ENCODE assay signal across 20 cellular contexts in the genomic region with DNA sequence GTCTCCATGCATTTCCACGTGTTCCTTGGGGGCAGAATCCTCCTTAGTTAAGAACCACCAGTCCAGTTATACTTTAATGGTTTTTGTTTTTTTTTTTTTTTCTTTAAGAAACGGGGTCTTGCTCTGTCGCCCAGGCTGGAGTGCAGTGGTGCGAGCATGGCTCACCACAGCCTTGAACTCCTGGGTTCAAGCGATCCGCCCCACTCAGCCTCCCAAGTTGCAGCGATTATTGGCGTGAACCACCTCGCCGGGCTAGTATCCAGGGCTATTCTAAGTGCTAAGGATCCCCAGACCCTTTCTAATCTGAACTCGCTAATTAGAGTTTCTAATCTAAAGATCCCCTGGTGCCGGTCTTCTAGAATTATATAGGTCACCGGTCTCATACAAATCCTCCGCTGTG. TPM values are rescaled to one million over a fixed set of nuclear protein-coding genes. Genes with fewer than 3 reads are reported as not detected.
DNase-seq lines count a peak whose midpoint lies in the region; ATAC-seq and TF ChIP-seq lines count a peak whose summit lies in the region.
"Had no signal": no experiment of that assay in that cellular context is flagged by ENCODE, and none has a peak within 500 bp of the region (broad histone marks: within the 10 kb centered on the region; RNA-seq: fewer than 3 reads in every experiment).

No MANE protein-coding gene starts in this region.

- H3K4me3 Mint-ChIP-seq in WTC11, result peak overlapping the region; percentile 59
- peak overlapping the region; percentile 47 for H3K4me3 Mint-ChIP-seq in neural crest cell

- H3K9ac ChIP-seq in DND-41 (ENCODE audit: low read depth, low read length) (peak overlapping the region; percentile 30; the same call in 1 of the 2 replicates), Karpas-422 (ENCODE audit: low read length) (peak overlapping the region; percentile 78; the same call in 1 of the 2 replicates)

- H3K9me3 Mint-ChIP-seq in WTC11, result peaks cover 5% of the 10 kb centered on the region
- no peaks in the 10 kb centered on the region for H3K9me3 Mint-ChIP-seq in neural crest cell
- H3K9me3 Mint-ChIP-seq: activated naive CD4-positive, alpha-beta T cell treated with anti-CD3 and anti-CD28 coated beads, Interleukin-2, amount 50 U/mL, for 72 hours; activated T-helper 17 cell treated with anti-CD3 and anti-CD28 coated beads, Interleukin-2, amount 50 U/mL, for 72 hours; CD8-positive, alpha-beta T cell had no signal

- H3K27ac Mint-ChIP-seq in WTC11, result peak overlapping the region; percentile 68; the same call in 1 of the 2 replicates
- H3K27ac Mint-ChIP-seq in neural crest cell (ENCODE audit: unreplicated experiment), result no peak overlapping the region
- H3K27ac Mint-ChIP-seq: CD8-positive, alpha-beta T cell had no signal

- no peak for TF ChIP-seq POLR2A in prostate gland (IDR thresholded peaks at IDR 0.05)

- H3K4me2 ChIP-seq in DND-41 (ENCODE audit: insufficient read depth, low read length) (peak overlapping the region; percentile 99), Karpas-422 (ENCODE audit: low read depth, low read length, poor library complexity, severe bottlenecking) (peak overlapping the region; percentile 75)

- TF ChIP-seq CTCF in DND-41 (IDR thresholded peaks at IDR 0.05; ENCODE audit: borderline replicate concordance, extremely low read depth, low read length, poor library complexity, severe bottlenecking), result no peak
- no peak for TF ChIP-seq CTCF in WTC11 (IDR thresholded peaks at IDR 0.05)
- TF ChIP-seq CTCF in neural crest cell (conservative IDR thresholded peaks at IDR 0.05), result no peak
- TF ChIP-seq CTCF in prostate gland (IDR thresholded peaks at IDR 0.05), result no peak

- H3K36me3 ChIP-seq in DND-41 (ENCODE audit: insufficient read depth, low read length) (peaks cover 7% of the 10 kb centered on the region; the same call in 1 of the 2 replicates), Karpas-422 (ENCODE audit: insufficient read depth, low read length) (no peaks in the 10 kb centered on the region; the same call in 1 of the 2 replicates), prostate gland (no peaks in the 10 kb centered on the region)
- H3K36me3 ChIP-seq: cardiac muscle cell, uterus had no signal

- DNase-seq in DND-41, result no peak
- no peak for DNase-seq in Karpas-422
- no peak for DNase-seq in WTC11 (ENCODE audit: low spot score)
- DNase-seq in neural crest cell (ENCODE audit: low read depth, low spot score), result no peak
- DNase-seq in prostate gland (ENCODE audit: low spot score), result no peak
- DNase-seq in MV-4-11 (lab: John Stamatoyannopoulos, UW), result no peak
- DNase-seq: GF-D8, NCI-H1417, NCI-H510A, uterus had no signal

- H3K27me3 Mint-ChIP-seq in WTC11 (ENCODE audit: low read depth), result no peaks in the 10 kb centered on the region; the same call in 1 of the 2 replicates
- H3K27me3 Mint-ChIP-seq in neural crest cell (ENCODE audit: low read depth), result peaks cover 6% of the 10 kb centered on the region
- H3K27me3 Mint-ChIP-seq: activated T-helper 17 cell treated with anti-CD3 and anti-CD28 coated beads, Interleukin-2, amount 50 U/mL, for 72 hours had no signal

- H3K27ac ChIP-seq in DND-41 (ENCODE audit: low read length), result no peak overlapping the region
- no peak overlapping the region for H3K27ac ChIP-seq in Karpas-422 (ENCODE audit: low read length)
- no peak overlapping the region for H3K27ac ChIP-seq in prostate gland
- H3K27ac ChIP-seq: cardiac muscle cell, hepatocyte, SK-N-MC, testis, uterus had no signal

- CTCF ChIA-PET in WTC11 (lab: Charles Lee), result interaction anchor here (0.7 to 3.3 kb wide), 15 partner anchors 9 to 110 kb away, joined by 3 to 60 read pairs (median 6); partner anchors contain the start of genes ANKLE1, ANO8, CCDC194 and DDA1

- H3K9me3 ChIP-seq in DND-41 (ENCODE audit: insufficient read depth, low read length, severe bottlenecking) (peaks cover 3% of the 10 kb centered on the region), Karpas-422 (ENCODE audit: low read length) (no peaks in the 10 kb centered on the region), prostate gland (no peaks in the 10 kb centered on the region)
- H3K9me3 ChIP-seq: testis, uterus had no signal

- H3K9me2 ChIP-seq in Karpas-422 (replicated peaks; ENCODE audit: insufficient read depth, low read length), result no peaks in the 10 kb centered on the region

- no peak overlapping the region for H2AFZ ChIP-seq in DND-41 (ENCODE audit: low read depth, low read length)
- H2AFZ ChIP-seq in Karpas-422 (ENCODE audit: low read length), result no peak overlapping the region
- H2AFZ ChIP-seq: hepatocyte had no signal

- intact Hi-C loops in prostate gland (cut with DNase I), result loop anchor here (5.0 kb wide), 1 partner anchor 94 kb away; no protein-coding TSS in a partner anchor

- H3K36me3 Mint-ChIP-seq in WTC11 (peaks cover 23% of the 10 kb centered on the region), neural crest cell (ENCODE audit: low read depth) (peaks cover 8% of the 10 kb centered on the region)
- H3K36me3 Mint-ChIP-seq: activated naive CD4-positive, alpha-beta T cell treated with anti-CD3 and anti-CD28 coated beads, Interleukin-2, amount 50 U/mL, for 72 hours had no signal

- ATAC-seq in DND-41 (ENCODE audit: insufficient read depth, low read depth), result no peak
- ATAC-seq in WTC11, result no peak
- ATAC-seq in HG03354 (IDR thresholded peaks at IDR 0.05; ENCODE audit: poor library complexity, severe bottlenecking, unreplicated experiment), result no peak

- H3K79me2 ChIP-seq in DND-41 (ENCODE audit: insufficient read depth, low read length) (peaks cover 9% of the 10 kb centered on the region; the same call in 1 of the 2 replicates), Karpas-422 (ENCODE audit: low read length) (peaks cover 8% of the 10 kb centered on the region)

- peaks cover 28% of the 10 kb centered on the region for H3K4me1 ChIP-seq in DND-41 (ENCODE audit: insufficient read depth, low read length)
- H3K4me1 ChIP-seq in Karpas-422 (ENCODE audit: low read length), result peaks cover 10% of the 10 kb centered on the region
- no peaks in the 10 kb centered on the region for H3K4me1 ChIP-seq in prostate gland (replicated peaks)
- H3K4me1 ChIP-seq: testis, uterus had no signal

- H3K4me3 ChIP-seq in DND-41 (ENCODE audit: low read depth in 1 of 2, low read length in 2 of 2) (no peak overlapping the region), Karpas-422 (ENCODE audit: low read length) (peak overlapping the region; percentile 20; the same call in 1 of the 2 replicates), prostate gland (no peak overlapping the region)
- H3K4me3 ChIP-seq: cardiac muscle cell, hepatocyte, uterus had no signal

- WGBS in prostate gland, result 92% methylated on average over 14 of the region's 14 CpGs

- H3K4me1 Mint-ChIP-seq in WTC11, result peaks cover 10% of the 10 kb centered on the region
- peaks cover 12% of the 10 kb centered on the region for H3K4me1 Mint-ChIP-seq in neural crest cell
- H3K4me1 Mint-ChIP-seq: activated T-helper 17 cell treated with anti-CD3 and anti-CD28 coated beads, Interleukin-2, amount 50 U/mL, for 72 hours; endodermal cell had no signal

- H4K20me1 ChIP-seq in DND-41 (ENCODE audit: insufficient read depth, low read length) (no peaks in the 10 kb centered on the region; the same call in 1 of the 2 replicates), Karpas-422 (ENCODE audit: insufficient read depth, low read depth, low read length) (no peaks in the 10 kb centered on the region; the same call in 1 of the 2 replicates)

- H3K27me3 ChIP-seq in DND-41 (ENCODE audit: insufficient read depth, low read length, poor library complexity) (no peaks in the 10 kb centered on the region), Karpas-422 (ENCODE audit: low read length) (no peaks in the 10 kb centered on the region), prostate gland (replicated peaks; ENCODE audit: insufficient read depth) (no peaks in the 10 kb centered on the region)
- H3K27me3 ChIP-seq: cardiac muscle cell, esophagus muscularis mucosa, hepatocyte, testis, uterus had no signal

- POLR2A ChIA-PET in WTC11 (lab: Charles Lee), result interaction anchor here (0.7 to 2.8 kb wide), 10 partner anchors 9 to 170 kb away, joined by 3 to 17 read pairs (median 5); partner anchors contain the start of genes DDA1, MRPL34 and USE1

TF ChIP-seq in WTC11, 78 proteins besides CTCF, POLR2A, EP300 and RAD21:
- TF ChIP-seq, protein P1, sequence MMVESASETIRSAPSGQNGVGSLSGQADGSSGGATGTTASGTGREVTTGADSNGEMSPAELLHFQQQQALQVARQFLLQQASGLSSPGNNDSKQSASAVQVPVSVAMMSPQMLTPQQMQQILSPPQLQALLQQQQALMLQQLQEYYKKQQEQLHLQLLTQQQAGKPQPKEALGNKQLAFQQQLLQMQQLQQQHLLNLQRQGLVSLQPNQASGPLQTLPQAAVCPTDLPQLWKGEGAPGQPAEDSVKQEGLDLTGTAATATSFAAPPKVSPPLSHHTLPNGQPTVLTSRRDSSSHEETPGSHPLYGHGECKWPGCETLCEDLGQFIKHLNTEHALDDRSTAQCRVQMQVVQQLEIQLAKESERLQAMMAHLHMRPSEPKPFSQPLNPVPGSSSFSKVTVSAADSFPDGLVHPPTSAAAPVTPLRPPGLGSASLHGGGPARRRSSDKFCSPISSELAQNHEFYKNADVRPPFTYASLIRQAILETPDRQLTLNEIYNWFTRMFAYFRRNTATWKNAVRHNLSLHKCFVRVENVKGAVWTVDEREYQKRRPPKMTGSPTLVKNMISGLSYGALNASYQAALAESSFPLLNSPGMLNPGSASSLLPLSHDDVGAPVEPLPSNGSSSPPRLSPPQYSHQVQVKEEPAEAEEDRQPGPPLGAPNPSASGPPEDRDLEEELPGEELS (CRISPR knock-in tag; IDR thresholded peaks at IDR 0.05), result no peak
- TF ChIP-seq ZNF121 (CRISPR knock-in tag; IDR thresholded peaks at IDR 0.05), result peak; percentile 70

RNA-seq across cellular contexts. Expression of gene ABHD8, which starts 9.6 kb away (rescaled TPM):
- total RNA-seq in Karpas-422 (2014; rRNA removed; shearing (Covaris generic); ENCODE audit: low replicate concordance), result 0.37 and 2.0 TPM in 2 replicates
- total RNA-seq in WTC11 (2021), result 13.2 to 18.1 TPM (median 17.6 TPM) in 3 replicates
- 8.1 and 8.5 TPM in 2 replicates for total RNA-seq in neural crest cell
- total RNA-seq in prostate gland, result 10 to 100 TPM; 20.1 to 21.6 TPM

RNA-seq across cellular contexts. Expression of gene ANKLE1, which starts 11.9 kb away (rescaled TPM):
- total RNA-seq in Karpas-422 (2014; rRNA removed; shearing (Covaris generic); ENCODE audit: low replicate concordance), result 19.6 and 29.4 TPM in 2 replicates
- 9.1 to 12.9 TPM (median 10.2 TPM) in 3 replicates for total RNA-seq in WTC11 (2021)
- total RNA-seq in neural crest cell, result 4.5 and 4.9 TPM in 2 replicates
- 1 to 10 TPM in 1 of 2 donors, under 1 TPM in 1; 0.64 to 1.2 TPM for total RNA-seq in prostate gland

RNA-seq across cellular contexts. Expression of gene MRPL34, which starts 12.1 kb away (rescaled TPM):
- 34.0 and 68.6 TPM in 2 replicates for total RNA-seq in Karpas-422 (2014; rRNA removed; shearing (Covaris generic); ENCODE audit: low replicate concordance)
- total RNA-seq in WTC11 (2021), result 117 to 130 TPM (median 122 TPM) in 3 replicates
- total RNA-seq in neural crest cell, result 73.4 and 74.2 TPM in 2 replicates
- 100 to 1,000 TPM; 157 to 169 TPM for total RNA-seq in prostate gland

RNA-seq across cellular contexts. Expression of gene DDA1, which starts 15.8 kb away (rescaled TPM):
- 24.4 and 33.0 TPM in 2 replicates for total RNA-seq in Karpas-422 (2014; rRNA removed; shearing (Covaris generic); ENCODE audit: low replicate concordance)
- total RNA-seq in WTC11 (2021) (36.2 to 42.8 TPM (median 37.0 TPM) in 3 replicates), neural crest cell (44.9 and 49.9 TPM in 2 replicates), prostate gland (10 to 100 TPM in 1 of 2 donors, 1 to 10 TPM in 1; 9.6 to 18.6 TPM)

RNA-seq across cellular contexts. Expression of gene BABAM1, which starts 26.4 kb away (rescaled TPM):
- 83.9 and 84.7 TPM in 2 replicates for total RNA-seq in Karpas-422 (2014; rRNA removed; shearing (Covaris generic); ENCODE audit: low replicate concordance)
- total RNA-seq in WTC11 (2021), result 139 to 147 TPM (median 146 TPM) in 3 replicates
- total RNA-seq in neural crest cell, result 79.1 and 89.3 TPM in 2 replicates
- 10 to 100 TPM; 80.0 to 81.6 TPM for total RNA-seq in prostate gland
